Comparison of ENCODE assay signal across 14 cellular contexts in the genomic region with DNA sequence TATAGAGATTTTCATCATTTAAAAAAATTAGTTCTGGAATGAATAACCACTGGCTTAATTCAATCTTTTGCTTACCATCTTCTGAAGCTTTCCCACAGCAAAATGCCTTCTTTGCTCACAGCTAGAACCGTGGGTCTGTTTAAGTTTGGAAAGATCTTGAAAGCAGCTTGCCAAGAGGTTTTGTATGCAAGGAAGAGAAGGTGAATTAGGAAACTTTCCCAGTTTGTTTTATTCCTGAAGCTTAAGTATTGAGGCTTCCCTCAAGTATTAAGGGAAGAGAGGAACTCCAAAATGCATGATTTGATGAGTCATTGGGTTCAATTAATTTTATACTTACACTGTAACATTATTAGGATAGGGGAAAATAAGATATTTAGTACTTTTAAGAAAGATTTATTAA. TPM values are rescaled to one million over a fixed set of nuclear protein-coding genes. Genes with fewer than 3 reads are reported as not detected.
A peak's percentile ranks its signal among the peaks of the same experiment; 100 is the strongest.
DNase-seq lines count a peak whose midpoint lies in the region; ATAC-seq and TF ChIP-seq lines count a peak whose summit lies in the region.
"Had no signal": no experiment of that assay in that cellular context is flagged by ENCODE, and none has a peak within 500 bp of the region (broad histone marks: within the 10 kb centered on the region; RNA-seq: fewer than 3 reads in every experiment).

No MANE protein-coding gene starts in this region.

- H3K4me3 ChIP-seq in heart right ventricle = no peak overlapping the region
- H3K4me3 ChIP-seq in osteoblast (ENCODE audit: insufficient read depth, low read length) = no peak overlapping the region
- no peak overlapping the region for H3K4me3 ChIP-seq in uterus

- H3K79me2 ChIP-seq in osteoblast (ENCODE audit: insufficient read depth, low read length) = peaks cover 28% of the 10 kb centered on the region

- H2AFZ ChIP-seq in osteoblast (ENCODE audit: low read length) = no peak overlapping the region

- peaks cover 22% of the 10 kb centered on the region for H4K20me1 ChIP-seq in osteoblast (ENCODE audit: insufficient read depth, low read length)

- no peak overlapping the region for H3K4me2 ChIP-seq in osteoblast (ENCODE audit: insufficient read depth, low read length)

- H3K27me3 ChIP-seq in heart right ventricle = peaks cover 0 to 92% (median 0%) of the 10 kb centered on the region in 7 donors
- H3K27me3 ChIP-seq in osteoblast (ENCODE audit: insufficient read depth, low read length) = no peaks in the 10 kb centered on the region
- no peaks in the 10 kb centered on the region for H3K27me3 ChIP-seq in uterus
- H3K27me3 ChIP-seq: adrenal gland, testis had no signal

- H3K4me1 ChIP-seq in heart right ventricle (peaks cover 4 to 64% (median 53%) of the 10 kb centered on the region in 9 donors), osteoblast (ENCODE audit: insufficient read depth, low read length) (peaks cover 57% of the 10 kb centered on the region), uterus (no peaks in the 10 kb centered on the region)

- H3K9me3 ChIP-seq in heart right ventricle (no peaks in the 10 kb centered on the region), osteoblast (ENCODE audit: low read depth, low read length) (no peaks in the 10 kb centered on the region), uterus (no peaks in the 10 kb centered on the region)
- H3K9me3 ChIP-seq: adrenal gland; BLaER1 treated with 17β-estradiol and CSF1 and Interleukin-3, amounts not matched to agents 10 nM and 100 nM; testis had no signal

- no peak for ATAC-seq in heart right ventricle
- no peak for ATAC-seq in activated CD4-positive, CD25-positive, alpha-beta regulatory T cell treated with anti-CD3 and anti-CD28 coated beads, Interleukin-2, amount 50 U/mL, for 24 hours
- ATAC-seq: stimulated activated memory B cell treated with anti-CD40 and anti-IgM and Interleukin-4, amounts not matched to agents 10 μg/mL and 1 μg/mL and 100 μg/mL, for 72 hours had no signal

- no peak for TF ChIP-seq POLR2A in uterus (IDR thresholded peaks at IDR 0.05)

- DNase-seq in heart right ventricle = no peak
- DNase-seq in cardiac septum (ENCODE audit: low spot score) = no peak
- peak; percentile 39 for DNase-seq in fibroblast of peridontal ligament (ENCODE audit: extremely low read depth)
- no peak for DNase-seq in osteoblast (ENCODE audit: insufficient read length, low spot score, missing footprints)
- DNase-seq in uterus = no peak
- DNase-seq in COLO668 (lab: John Stamatoyannopoulos, UW; ENCODE audit: unreplicated experiment) = no peak
- no peak for DNase-seq in AML-193 (lab: John Stamatoyannopoulos, UW)
- DNase-seq: activated T-cell treated with anti-CD3 and anti-CD28 coated beads, Interleukin-2, amount 50 U/mL, for 24 hours; natural killer cell had no signal

- H3K36me3 ChIP-seq in heart right ventricle = peaks cover 0 to 23% (median 7%) of the 10 kb centered on the region in 9 donors
- H3K36me3 ChIP-seq in osteoblast (ENCODE audit: insufficient read depth, low read length) = peaks cover 12% of the 10 kb centered on the region
- no peaks in the 10 kb centered on the region for H3K36me3 ChIP-seq in uterus

- TF ChIP-seq CTCF in heart right ventricle (IDR thresholded peaks at IDR 0.05) (no peak), osteoblast (IDR thresholded peaks at IDR 0.05; ENCODE audit: extremely low read depth, low read depth, low read length) (no peak), uterus (IDR thresholded peaks at IDR 0.05) (no peak)

- H3K27ac ChIP-seq in heart right ventricle = peak overlapping the region in 8 of 10 donors; percentile 31 to 100 (median 99)
- peak overlapping the region; percentile 81 for H3K27ac ChIP-seq in osteoblast (ENCODE audit: low read depth, low read length)
- H3K27ac ChIP-seq in uterus = peak overlapping the region; percentile 96 to 97

- WGBS in heart right ventricle, 2 donors = 24 to 38% methylated on average over 1 of the region's 1 CpG

- intact Hi-C loops in heart right ventricle (cut with DNase I) = loop anchor here in 7 of 10 donors (10.0 kb wide), 4 partner anchors 100 to 350 kb away; no protein-coding TSS in a partner anchor
- intact Hi-C loops in cardiac septum (cut with DNase I) = no loop called here
- intact Hi-C loops in uterus (cut with DNase I; ENCODE audit: low total_unique reads) = no loop called here

RNA-seq across cellular contexts. Expression of a gene that starts 1.9 kb away (rescaled TPM):
- 100 to 1,000 TPM in 7 of 10 donors, 10 to 100 TPM in 3; 77.7 to 155 (median 115) TPM for total RNA-seq in heart right ventricle
- polyA plus RNA-seq in heart right ventricle = 10 to 100 TPM; 20.0 to 25.0 TPM
- 138 TPM for total RNA-seq in cardiac septum
- total RNA-seq in osteoblast = 118 and 134 TPM in 2 replicates
- 100 to 1,000 TPM in 2 of 4 donors, 10 to 100 TPM in 2; 82.6 to 161 (median 125) TPM for total RNA-seq in uterus

RNA-seq across cellular contexts. Expression of a gene that starts 9.2 kb away (rescaled TPM):
- total RNA-seq in heart right ventricle (10 to 100 TPM in 5 of 10 donors, 1 to 10 TPM in 5; 7.4 to 14.5 (median 10.7) TPM), cardiac septum (16.6 TPM), osteoblast (11.5 and 11.9 TPM in 2 replicates), uterus (10 to 100 TPM in 2 of 4 donors, 1 to 10 TPM in 1, under 1 TPM in 1; 0.51 to 17.1 (median 6.4) TPM)
- polyA plus RNA-seq in heart right ventricle = 10 to 100 TPM in 1 of 2 donors, 1 to 10 TPM in 1; 4.1 to 12.4 TPM
- total RNA-seq: natural killer cell had no signal

Comparison
In these comparisons a context has a peak if more than half of its experiments do, and no peak if none do; other contexts are left out.
1. intact Hi-C loops: an anchor here in heart right ventricle (10.0 kb wide); none called in cardiac septum and uterus.